17 cellular contexts compared by ENCODE assay signal in genomic region chr13:98487522-98487921, GRCh38.
DNase-seq lines count a peak whose midpoint lies in the region; ATAC-seq, FAIRE-seq and TF ChIP-seq lines count a peak whose summit lies in the region.
"Had no signal": no experiment of that assay in that cellular context is flagged by ENCODE, and none has a peak within 500 bp of the region (broad histone marks: within the 10 kb centered on the region; RNA-seq: fewer than 3 reads in every experiment).

No MANE protein-coding gene starts in this region.

- H3K27ac ChIP-seq in DOHH2 (ENCODE audit: low read depth, low read length) (no peak overlapping the region), lower lobe of right lung (no peak overlapping the region)
- H3K27ac ChIP-seq: VCaP had no signal

- no peaks in the 10 kb centered on the region for H3K9me3 Mint-ChIP-seq in activated B cell treated with CpG ODN at 0.5 μM for 24 hours
- no peaks in the 10 kb centered on the region for H3K9me3 Mint-ChIP-seq in nephron
- H3K9me3 Mint-ChIP-seq: activated naive CD8-positive, alpha-beta T cell treated with anti-CD3 and anti-CD28 coated beads, Interleukin-2, amount 10 ng/mL, durations not matched to agents 7 days and 5 days; CD14-positive monocyte had no signal

- intact Hi-C loops in activated B cell treated with CpG ODN at 0.5 μM for 24 hours (cut with micrococcal nuclease) (loop anchor here (1.0 to 5.0 kb wide), 2 partner anchors 11 to 40 kb away; no protein-coding TSS in a partner anchor), lower lobe of right lung (cut with DNase I) (no loop called here)

- H3K4me2 ChIP-seq in DOHH2 (ENCODE audit: low read length), result 0 out of 2 replicates have a peak overlapping the region, but pooled peaks have one; percentile 6

- H3K36me3 ChIP-seq in DOHH2 (ENCODE audit: control insufficient read depth, low read length) (peaks cover 23% of the 10 kb centered on the region), lower lobe of right lung (no peaks in the 10 kb centered on the region)
- H3K36me3 ChIP-seq: right atrium auricular region had no signal

- no peak overlapping the region for H3K4me3 ChIP-seq in DOHH2 (ENCODE audit: low read length)
- H3K4me3 ChIP-seq in lower lobe of right lung, result no peak overlapping the region
- H3K4me3 ChIP-seq: right atrium auricular region had no signal

- H3K4me1 Mint-ChIP-seq in activated B cell treated with CpG ODN at 0.5 μM for 24 hours, result peaks cover 94% of the 10 kb centered on the region
- peaks cover 91% of the 10 kb centered on the region for H3K4me1 Mint-ChIP-seq in nephron

- DNase-seq in activated B cell treated with CpG ODN at 0.5 μM for 24 hours, result no peak
- no peak for DNase-seq in H54 (ENCODE audit: insufficient read length, low spot score)
- DNase-seq in lower lobe of right lung, result no peak
- no peak for DNase-seq in NCI-H1694 (lab: John Stamatoyannopoulos, UW)
- DNase-seq: activated naive CD8-positive, alpha-beta T cell treated with anti-CD3 and anti-CD28 coated beads, Interleukin-2, amount 10 ng/mL, durations not matched to agents 7 days and 5 days; GOT3; hypothalamus; stimulated activated CD4-positive, alpha-beta T cell treated with anti-CD3 and anti-CD28 coated beads, Interleukin-4, amount 100 ng/mL, for 24 hours; stimulated activated naive CD4-positive, alpha-beta T cell had no signal

- no peaks in the 10 kb centered on the region for H3K9me3 ChIP-seq in DOHH2 (ENCODE audit: control insufficient read depth, insufficient read depth, low read length)
- no peaks in the 10 kb centered on the region for H3K9me3 ChIP-seq in lower lobe of right lung
- H3K9me3 ChIP-seq: right atrium auricular region had no signal

- POLR2A ChIA-PET in activated B cell treated with CpG ODN at 0.5 μM for 24 hours (lab: Charles Lee), result interaction anchor here (0.6 kb wide), 1 partner anchor 12 kb away, joined by 3 read pairs; no protein-coding TSS in a partner anchor

- peak; percentile 37 for ATAC-seq in HG02938 (IDR thresholded peaks at IDR 0.05; ENCODE audit: unreplicated experiment)
- ATAC-seq in activated B cell treated with CpG ODN at 0.5 μM for 24 hours (ENCODE audit: low read depth), result peak; percentile 48
- ATAC-seq in HG02981 (IDR thresholded peaks at IDR 0.05; ENCODE audit: unreplicated experiment), result no peak
- ATAC-seq in lower lobe of right lung, result no peak
- ATAC-seq: left lobe of liver had no signal

- H3K27me3 ChIP-seq in DOHH2 (ENCODE audit: control insufficient read depth, low read length), result no peaks in the 10 kb centered on the region
- H3K27me3 ChIP-seq in lower lobe of right lung (ENCODE audit: low read depth), result no peaks in the 10 kb centered on the region
- H3K27me3 ChIP-seq: right atrium auricular region had no signal

- FAIRE-seq in H54 (lab: Jason Lieb, UNC), result no peak

- H3K4me1 ChIP-seq in DOHH2 (ENCODE audit: control insufficient read depth, low read length) (peaks cover 33% of the 10 kb centered on the region), lower lobe of right lung (peaks cover 59% of the 10 kb centered on the region)

- peak overlapping the region; percentile 30 for H3K27ac Mint-ChIP-seq in activated B cell treated with CpG ODN at 0.5 μM for 24 hours
- peak overlapping the region; percentile 60 to 88 (median 86) for H3K27ac Mint-ChIP-seq in nephron
- H3K27ac Mint-ChIP-seq: activated naive CD8-positive, alpha-beta T cell treated with anti-CD3 and anti-CD28 coated beads, Interleukin-2, amount 10 ng/mL, durations not matched to agents 7 days and 5 days had no signal

- H3K27me3 Mint-ChIP-seq in activated B cell treated with CpG ODN at 0.5 μM for 24 hours (no peaks in the 10 kb centered on the region), nephron (ENCODE audit: low read depth) (no peaks in the 10 kb centered on the region)
- H3K27me3 Mint-ChIP-seq: activated naive CD8-positive, alpha-beta T cell treated with anti-CD3 and anti-CD28 coated beads, Interleukin-2, amount 10 ng/mL, durations not matched to agents 7 days and 5 days had no signal

- no peaks in the 10 kb centered on the region for H3F3A ChIP-seq in DOHH2 (ENCODE audit: control insufficient read depth, insufficient read depth)

- H3K79me2 ChIP-seq in DOHH2 (ENCODE audit: control insufficient read depth, low read length), result peaks cover 99% of the 10 kb centered on the region

- no peak for TF ChIP-seq CTCF in DOHH2 (IDR thresholded peaks at IDR 0.05; ENCODE audit: low read depth, low read length, poor library complexity, severe bottlenecking)
- TF ChIP-seq CTCF in activated B cell treated with CpG ODN at 0.5 μM for 24 hours (IDR thresholded peaks at IDR 0.05), result no peak
- TF ChIP-seq CTCF in nephron (IDR thresholded peaks at IDR 0.05; ENCODE audit: unreplicated experiment in 3 of 3), result no peak
- TF ChIP-seq CTCF in lower lobe of right lung (IDR thresholded peaks at IDR 0.05), result no peak

- CTCF ChIA-PET in activated B cell treated with CpG ODN at 0.5 μM for 24 hours (lab: Charles Lee), result interaction anchor here (2.0 to 2.5 kb wide), 2 partner anchors 42 to 166 kb away, joined by 8 to 9 read pairs; no protein-coding TSS in a partner anchor

- TF ChIP-seq POLR2A in H54 (IDR thresholded peaks at IDR 0.05; ENCODE audit: low read depth, low read length), result no peak

- H3K36me3 Mint-ChIP-seq in activated B cell treated with CpG ODN at 0.5 μM for 24 hours (ENCODE audit: low read depth), result peaks cover 18% of the 10 kb centered on the region
- no peaks in the 10 kb centered on the region for H3K36me3 Mint-ChIP-seq in nephron (ENCODE audit: low read depth)

- no peaks in the 10 kb centered on the region for H3K9me2 ChIP-seq in DOHH2 (replicated peaks; ENCODE audit: control insufficient read depth, low read length)

- peak overlapping the region; percentile 26 for H3K4me3 Mint-ChIP-seq in activated B cell treated with CpG ODN at 0.5 μM for 24 hours
- no peak overlapping the region for H3K4me3 Mint-ChIP-seq in nephron
- H3K4me3 Mint-ChIP-seq: activated naive CD8-positive, alpha-beta T cell treated with anti-CD3 and anti-CD28 coated beads, Interleukin-2, amount 10 ng/mL, durations not matched to agents 7 days and 5 days; CD14-positive monocyte had no signal

- peaks cover 50% of the 10 kb centered on the region for H4K20me1 ChIP-seq in DOHH2 (ENCODE audit: control insufficient read depth, insufficient read depth, low read depth, low read length)

Comparison
In these comparisons a context has a peak if more than half of its experiments do, and no peak if none do; other contexts are left out.
1. ATAC-seq: peak in HG02938 (single experiment) and activated B cell treated with CpG ODN at 0.5 μM for 24 hours (single experiment); none in HG02981 (single experiment) and lower lobe of right lung (0 of 2).